ENCODE assay signal across 12 cellular contexts in the genomic region with DNA sequence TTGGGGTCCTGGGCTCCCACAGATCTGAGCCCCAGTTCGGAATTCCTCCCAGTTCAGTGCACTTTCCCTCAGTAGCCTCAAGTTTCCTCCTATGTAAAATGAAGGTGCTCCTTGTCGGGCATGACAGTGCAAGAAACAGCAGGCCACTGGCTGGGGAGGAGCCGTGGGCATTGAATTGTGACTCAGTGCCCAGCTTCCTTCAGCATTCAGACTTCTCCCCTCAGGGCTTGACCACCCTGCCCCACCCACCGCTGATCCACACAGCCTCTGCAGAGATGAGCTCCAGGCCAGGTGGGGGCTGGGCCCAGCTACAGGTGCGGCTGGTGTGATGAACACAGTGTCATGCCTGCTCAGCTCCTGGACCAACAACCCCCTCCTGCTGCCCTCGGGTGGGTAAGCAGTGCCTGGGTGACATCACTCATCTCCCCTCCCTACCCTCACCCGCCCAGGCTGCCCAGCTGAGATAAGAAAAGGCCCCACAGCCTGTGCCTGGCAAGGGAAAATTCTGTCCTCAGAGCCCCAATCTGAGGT. TPM values are rescaled to one million over a fixed set of nuclear protein-coding genes. Genes with fewer than 3 reads are reported as not detected.
DNase-seq lines count a peak whose midpoint lies in the region; ATAC-seq, FAIRE-seq and TF ChIP-seq lines count a peak whose summit lies in the region.
"Had no signal": no experiment of that assay in that cellular context is flagged by ENCODE, and none has a peak within 500 bp of the region (broad histone marks: within the 10 kb centered on the region; RNA-seq: fewer than 3 reads in every experiment).

No MANE protein-coding gene starts in this region.

- H3K4me3 ChIP-seq in GM12878 (peak overlapping the region; percentile 32; the same call in 1 of the 2 replicates), mucosa of stomach (ENCODE audit: low read length) (no peak overlapping the region)
- H3K4me3 ChIP-seq: colonic mucosa had no signal

- peaks cover 2% of the 10 kb centered on the region for H3K36me3 Mint-ChIP-seq in activated naive CD8-positive, alpha-beta T cell treated with anti-CD3 and anti-CD28 coated beads for 36 hours

- H3K36me3 ChIP-seq in GM12878 (ENCODE audit: control insufficient read depth in 2 of 2, insufficient read depth in 2 of 2, low read length in 1 of 2) (peaks cover 0 to 6% of the 10 kb centered on the region in 2 experiments; a peak in 2 of 4 replicates), mucosa of stomach (ENCODE audit: control insufficient read depth, insufficient read depth, low read length) (peaks cover 16% of the 10 kb centered on the region)

- H3K9me3 ChIP-seq in GM12878 (replicated peaks; ENCODE audit: control insufficient read depth, insufficient read depth, low read length) = no peaks in the 10 kb centered on the region
- no peaks in the 10 kb centered on the region for H3K9me3 ChIP-seq in mucosa of stomach (ENCODE audit: control insufficient read depth, low read length)
- H3K9me3 ChIP-seq: colonic mucosa had no signal

- BruUV-seq in GM12878 (replicated peaks; lab: Mats Ljungman, UMichigan) = no TSS peak

- no peaks in the 10 kb centered on the region for H3K27me3 Mint-ChIP-seq in activated naive CD8-positive, alpha-beta T cell treated with anti-CD3 and anti-CD28 coated beads for 36 hours

- in situ Hi-C loops in ACHN (cut with HindIII; ENCODE audit: low pct_ligation_motif_present, low pct_unique_long_range_greater_than_20kb, low sequenced_read_pairs) (no loop called here), GM12878 (cut with MboI) (no loop called here)

- intact Hi-C loops in GM12878 (cut with micrococcal nuclease; ENCODE audit: unreplicated experiment) = no loop called here

- no peaks in the 10 kb centered on the region for H4K20me1 ChIP-seq in GM12878 (ENCODE audit: control insufficient read depth, insufficient read depth)

- CTCF ChIA-PET in GM12878 (lab: Yijun Ruan, JAX) = no interaction called here

- POLR2A ChIA-PET in GM12878 (lab: Charles Lee) = interaction anchor here (8.8 kb wide), 1 partner anchor 8 kb away, joined by 124 read pairs; a partner anchor contains a TSS

- SMC1A ChIA-PET in GM12878 (lab: Charles Lee; ENCODE audit: uncharacterized antibody, unreplicated experiment) = no interaction called here

- no peak for TF ChIP-seq CTCF in GM12878 (IDR thresholded peaks at IDR 0.05 in 2 of 3, conservative IDR thresholded peaks at IDR 0.05 in 1 of 3; ENCODE audit: control insufficient read depth in 2 of 3, extremely low read depth in 1 of 3, insufficient read depth in 1 of 3, low read depth in 3 of 3, low read length in 3 of 3)

- no peak overlapping the region for H3K4me3 Mint-ChIP-seq in activated naive CD8-positive, alpha-beta T cell treated with anti-CD3 and anti-CD28 coated beads for 36 hours

- no peak overlapping the region for H2AFZ ChIP-seq in GM12878 (ENCODE audit: control insufficient read depth, low read depth, low read length)

- no peak for TF ChIP-seq RAD21 in GM12878 (IDR thresholded peaks at IDR 0.05; ENCODE audit: insufficient read depth, low read depth, low read length)

- H3K27ac ChIP-seq in GM12878 (ENCODE audit: control insufficient read depth, insufficient read depth) = no peak overlapping the region; the same call in 1 of the 2 replicates
- H3K27ac ChIP-seq: C4-2B, colonic mucosa, HL-60 had no signal

- DNase-seq in ACHN = peak; percentile 8
- peak; percentile 59 for DNase-seq in HTR-8/SVneo (ENCODE audit: insufficient read length, low spot score)
- DNase-seq in GM12878 (ENCODE audit: low read depth, low spot score) = no peak
- DNase-seq in GM19240 (ENCODE audit: insufficient read length, low spot score) = no peak
- DNase-seq in activated naive CD8-positive, alpha-beta T cell treated with anti-CD3 and anti-CD28 coated beads for 36 hours = no peak
- DNase-seq in NCI-H1105 (lab: John Stamatoyannopoulos, UW) = no peak
- no peak for DNase-seq in RPMI8226
- DNase-seq: colonic mucosa had no signal

- RAD21 ChIA-PET in GM12878 (lab: Charles Lee; ENCODE audit: unreplicated experiment) = no interaction called here

- peaks cover 36% of the 10 kb centered on the region for H3K4me1 Mint-ChIP-seq in activated naive CD8-positive, alpha-beta T cell treated with anti-CD3 and anti-CD28 coated beads for 36 hours

- peak overlapping the region; percentile 30 for H3K4me2 ChIP-seq in GM12878 (ENCODE audit: control insufficient read depth, insufficient read depth)

- H3K9me3 Mint-ChIP-seq in activated naive CD8-positive, alpha-beta T cell treated with anti-CD3 and anti-CD28 coated beads for 36 hours = no peaks in the 10 kb centered on the region

- FAIRE-seq in HTR-8/SVneo (lab: Jason Lieb, UNC) = peak; percentile 77
- FAIRE-seq in GM12878 (lab: Jason Lieb, UNC) = no peak

- ATAC-seq in GM12878 = no peak

- H3K79me2 ChIP-seq in GM12878 (ENCODE audit: control insufficient read depth, insufficient read depth, low read length) = peaks cover 36% of the 10 kb centered on the region

- no peak for TF ChIP-seq EP300 in GM12878 (IDR thresholded peaks at IDR 0.05; ENCODE audit: borderline replicate concordance in 1 of 2, control insufficient read depth in 1 of 2, low read depth in 2 of 2, low read length in 2 of 2)

- no peak overlapping the region; the same call in 1 of the 2 replicates for H3K9ac ChIP-seq in GM12878 (ENCODE audit: control insufficient read depth, insufficient read depth, low read length)
- H3K9ac ChIP-seq in mucosa of stomach (ENCODE audit: low read length) = peak overlapping the region; percentile 34

- no peak overlapping the region for H3K27ac Mint-ChIP-seq in activated naive CD8-positive, alpha-beta T cell treated with anti-CD3 and anti-CD28 coated beads for 36 hours

- H3K4me1 ChIP-seq in GM12878 (ENCODE audit: control insufficient read depth, insufficient read depth, low read length) = peaks cover 27% of the 10 kb centered on the region
- peaks cover 44% of the 10 kb centered on the region for H3K4me1 ChIP-seq in mucosa of stomach (ENCODE audit: control insufficient read depth, insufficient read depth, low read length)

- WGBS in GM12878 (ENCODE audit: insufficient coverage, insufficient replicate concordance, low lambda C conversion rate, missing lambda C conversion rate) = 81% methylated on average over 7 of the region's 7 CpGs

- no peak for TF ChIP-seq POLR2A in GM12878 (IDR thresholded peaks at IDR 0.05; ENCODE audit: low read depth, low read length)

- H3K27me3 ChIP-seq in GM12878 (replicated peaks in 1 of 2; ENCODE audit: control insufficient read depth in 2 of 2, insufficient read depth in 2 of 2, low read length in 1 of 2) = no peaks in the 10 kb centered on the region
- no peaks in the 10 kb centered on the region for H3K27me3 ChIP-seq in mucosa of stomach (ENCODE audit: control insufficient read depth, insufficient read depth, low read length)
- H3K27me3 ChIP-seq: colonic mucosa had no signal

RNA-seq across cellular contexts. Expression of a gene that starts 4.9 kb away (rescaled TPM):
- total RNA-seq in GM12878 (2013; cell fraction: nucleolus; rRNA removed) = 18.1 and 19.8 TPM in 2 replicates
- total RNA-seq in GM12878 (2014; rRNA removed) = 10.3 and 11.1 TPM in 2 replicates
- total RNA-seq in GM12878 (2014; rRNA removed; fragmentation: Illumina TruSeq; extraction: Trizol) = 8.4 and 8.6 TPM in 2 replicates
- 9.9 and 11.4 TPM in 2 replicates for total RNA-seq in GM12878 (2021)
- 8.6 TPM for polyA plus RNA-seq in GM12878 (2011; ENCODE audit: low read depth)
- 12.4 and 16.0 TPM in 2 replicates for polyA plus RNA-seq in GM12878 (2011; rRNA removed)
- polyA plus RNA-seq in GM12878 (2011; cell fraction: cytosol; rRNA removed) = 16.4 and 17.1 TPM in 2 replicates
- 19.9 and 24.1 TPM in 2 replicates for polyA plus RNA-seq in GM12878 (2011; cell fraction: nucleus; rRNA removed)
- 10.2 and 11.3 TPM in 2 replicates for polyA plus RNA-seq in GM12878 (2012)
- 10.3 and 12.8 TPM in 2 replicates for polyA plus RNA-seq in GM12878 (2014; fragmentation: Illumina TruSeq; extraction: Trizol)
- polyA plus RNA-seq in GM12878 (2014; fragmentation: Nextera tagmentation; extraction: Ambion mirVana) = 1 to 10 TPM; 1.0 to 4.1 TPM
- polyA plus RNA-seq in GM12878 (2014; rRNA removed) = 9.8 and 10.7 TPM in 2 replicates
- polyA plus RNA-seq in GM12878 (2016; fragmentation: Nextera tagmentation; extraction: Ambion mirVana) = 1 to 10 TPM; 5.6 to 5.9 TPM
- 14.6 and 18.1 TPM in 2 replicates for polyA minus RNA-seq in GM12878 (2011; rRNA and poly(A)+ RNA removed)
- 2.7 and 4.0 TPM in 2 replicates for polyA minus RNA-seq in GM12878 (2011; cell fraction: cytosol; rRNA and poly(A)+ RNA removed)
- 12.7 and 18.1 TPM in 2 replicates for polyA minus RNA-seq in GM12878 (2011; cell fraction: nucleus; rRNA and poly(A)+ RNA removed)
- 1 to 10 TPM; 8.7 TPM for total RNA-seq in activated naive CD8-positive, alpha-beta T cell treated with anti-CD3 and anti-CD28 coated beads for 36 hours

RNA-seq across cellular contexts. Expression of a gene that starts 7.7 kb away (rescaled TPM):
- 46.3 and 51.4 TPM in 2 replicates for total RNA-seq in GM12878 (2013; cell fraction: nucleolus; rRNA removed)
- total RNA-seq in GM12878 (2014; rRNA removed) (19.1 and 20.0 TPM in 2 replicates), GM12878 (2014; rRNA removed; fragmentation: Illumina TruSeq; extraction: Trizol) (19.2 and 21.2 TPM in 2 replicates), GM12878 (2021) (22.1 and 29.1 TPM in 2 replicates)
- polyA plus RNA-seq in GM12878 (2011; ENCODE audit: low read depth) = 30.5 TPM
- polyA plus RNA-seq in GM12878 (2011; rRNA removed) (27.8 and 34.6 TPM in 2 replicates), GM12878 (2014; fragmentation: Illumina TruSeq; extraction: Trizol) (26.3 and 34.6 TPM in 2 replicates), GM12878 (2014; fragmentation: Nextera tagmentation; extraction: Ambion mirVana) (10 to 100 TPM; 13.7 to 17.0 TPM), GM12878 (2014; rRNA removed) (29.9 and 30.2 TPM in 2 replicates), GM12878 (2016; fragmentation: Nextera tagmentation; extraction: Ambion mirVana) (10 to 100 TPM; 26.8 to 29.7 TPM)
- polyA plus RNA-seq in GM12878 (2011; cell fraction: cytosol; rRNA removed) = 27.9 and 31.4 TPM in 2 replicates
- 72.1 and 77.2 TPM in 2 replicates for polyA plus RNA-seq in GM12878 (2011; cell fraction: nucleus; rRNA removed)
- 19.6 and 25.7 TPM in 2 replicates for polyA plus RNA-seq in GM12878 (2012)
- 25.4 and 27.3 TPM in 2 replicates for polyA minus RNA-seq in GM12878 (2011; rRNA and poly(A)+ RNA removed)
- polyA minus RNA-seq in GM12878 (2011; cell fraction: cytosol; rRNA and poly(A)+ RNA removed) = 5.7 and 10.1 TPM in 2 replicates
- 14.7 and 28.6 TPM in 2 replicates for polyA minus RNA-seq in GM12878 (2011; cell fraction: nucleus; rRNA and poly(A)+ RNA removed)
- total RNA-seq in activated naive CD8-positive, alpha-beta T cell treated with anti-CD3 and anti-CD28 coated beads for 36 hours = 10 to 100 TPM; 23.0 to 23.4 TPM

RNA-seq across cellular contexts. Expression of a gene that starts 56.4 kb away (rescaled TPM):
- total RNA-seq in GM12878 (2013; cell fraction: nucleolus; rRNA removed) = 31.8 and 37.1 TPM in 2 replicates
- total RNA-seq in GM12878 (2014; rRNA removed) (42.8 and 49.5 TPM in 2 replicates), GM12878 (2014; rRNA removed; fragmentation: Illumina TruSeq; extraction: Trizol) (40.1 and 41.3 TPM in 2 replicates), GM12878 (2021) (39.6 and 40.2 TPM in 2 replicates)
- polyA plus RNA-seq in GM12878 (2011; ENCODE audit: low read depth) = 49.3 TPM
- polyA plus RNA-seq in GM12878 (2011; rRNA removed) (93.5 and 123 TPM in 2 replicates), GM12878 (2014; fragmentation: Illumina TruSeq; extraction: Trizol) (61.1 and 67.6 TPM in 2 replicates), GM12878 (2014; fragmentation: Nextera tagmentation; extraction: Ambion mirVana) (10 to 100 TPM; 15.2 to 32.6 TPM), GM12878 (2014; rRNA removed) (42.3 and 54.0 TPM in 2 replicates), GM12878 (2016; fragmentation: Nextera tagmentation; extraction: Ambion mirVana) (10 to 100 TPM; 64.2 to 74.6 TPM)
- 69.3 and 105 TPM in 2 replicates for polyA plus RNA-seq in GM12878 (2011; cell fraction: cytosol; rRNA removed)
- 35.8 and 37.9 TPM in 2 replicates for polyA plus RNA-seq in GM12878 (2011; cell fraction: nucleus; rRNA removed)
- polyA plus RNA-seq in GM12878 (2012) = 35.3 and 44.8 TPM in 2 replicates
- 49.3 and 62.9 TPM in 2 replicates for polyA minus RNA-seq in GM12878 (2011; rRNA and poly(A)+ RNA removed)
- polyA minus RNA-seq in GM12878 (2011; cell fraction: cytosol; rRNA and poly(A)+ RNA removed) = 17.8 and 19.5 TPM in 2 replicates
- polyA minus RNA-seq in GM12878 (2011; cell fraction: nucleus; rRNA and poly(A)+ RNA removed) = 13.5 and 17.1 TPM in 2 replicates
- 10 to 100 TPM; 45.0 to 46.6 TPM for total RNA-seq in activated naive CD8-positive, alpha-beta T cell treated with anti-CD3 and anti-CD28 coated beads for 36 hours

RNA-seq across cellular contexts. Expression of a gene that starts 59.9 kb away (rescaled TPM):
- total RNA-seq in GM12878 (2013; cell fraction: nucleolus; rRNA removed) = not detected in 2 replicates
- total RNA-seq in GM12878 (2014; rRNA removed) (not detected in 2 replicates), GM12878 (2014; rRNA removed; fragmentation: Illumina TruSeq; extraction: Trizol) (not detected in 2 replicates), GM12878 (2021) (not detected in 2 replicates)
- polyA plus RNA-seq in GM12878 (2011; ENCODE audit: low read depth) = not detected
- polyA plus RNA-seq in GM12878 (2011; rRNA removed) (0.07 TPM in 1 of 2 replicates, not detected in the other), GM12878 (2014; fragmentation: Illumina TruSeq; extraction: Trizol) (not detected in 2 replicates), GM12878 (2014; fragmentation: Nextera tagmentation; extraction: Ambion mirVana) (not detected), GM12878 (2014; rRNA removed) (not detected in 2 replicates), GM12878 (2016; fragmentation: Nextera tagmentation; extraction: Ambion mirVana) (under 1 TPM; 0.15 to 0.32 TPM)
- not detected in 2 replicates for polyA plus RNA-seq in GM12878 (2011; cell fraction: cytosol; rRNA removed)
- 0.15 TPM in 1 of 2 replicates, not detected in the other for polyA plus RNA-seq in GM12878 (2011; cell fraction: nucleus; rRNA removed)
- polyA plus RNA-seq in GM12878 (2012) = 0.32 TPM in 1 of 2 replicates, not detected in the other
- polyA minus RNA-seq in GM12878 (2011; rRNA and poly(A)+ RNA removed) = 0.21 TPM in 1 of 2 replicates, not detected in the other
- not detected in 2 replicates for polyA minus RNA-seq in GM12878 (2011; cell fraction: cytosol; rRNA and poly(A)+ RNA removed)
- not detected in 2 replicates for polyA minus RNA-seq in GM12878 (2011; cell fraction: nucleus; rRNA and poly(A)+ RNA removed)
- total RNA-seq in activated naive CD8-positive, alpha-beta T cell treated with anti-CD3 and anti-CD28 coated beads for 36 hours = not detected
- total RNA-seq: colonic mucosa, pulmonary artery endothelial cell had no signal

Comparison
In these comparisons a context has a peak if more than half of its experiments do, and no peak if none do; other contexts are left out.
1. DNase-seq: peak in ACHN (single experiment) and HTR-8/SVneo (single experiment); none in GM12878 (single experiment), GM19240 (single experiment), activated naive CD8-positive, alpha-beta T cell treated with anti-CD3 and anti-CD28 coated beads for 36 hours (single experiment), NCI-H1105 (single experiment) and RPMI8226 (single experiment).